Comparison of ENCODE assay signal across 10 cellular contexts in genomic region chr22:24424901-24425775, GRCh38. TPM values are rescaled to one million over a fixed set of nuclear protein-coding genes. Genes with fewer than 3 reads are reported as not detected.
DNase-seq lines count a peak whose midpoint lies in the region; ATAC-seq, FAIRE-seq and TF ChIP-seq lines count a peak whose summit lies in the region.
"Had no signal": no experiment of that assay in that cellular context is flagged by ENCODE, and none has a peak within 500 bp of the region (broad histone marks: within the 10 kb centered on the region; RNA-seq: fewer than 3 reads in every experiment).

No MANE protein-coding gene starts in this region.

- H4K20me1 ChIP-seq in H1 (replicated peaks in 1 of 2; ENCODE audit: control insufficient read depth in 1 of 2, insufficient read depth in 2 of 2, low read length in 2 of 2): no peaks in the 10 kb centered on the region

- no peak for FAIRE-seq in H1 (lab: Jason Lieb, UNC)

- H3K18ac ChIP-seq in H1 (ENCODE audit: extremely low read depth, low read length): peak overlapping the region; percentile 51

- no peak overlapping the region for H3K56ac ChIP-seq in H1 (replicated peaks; ENCODE audit: insufficient read length, low read depth, low read length)

- H2AFZ ChIP-seq in H1 (ENCODE audit: low read length): no peak overlapping the region

- no peak overlapping the region for H3K23ac ChIP-seq in H1 (ENCODE audit: insufficient read length)

- H3K4me3 Mint-ChIP-seq in CD8-positive, alpha-beta T cell: peak overlapping the region; percentile 94
- H3K4me3 Mint-ChIP-seq in IgD-negative memory B cell (peak overlapping the region; percentile 81 to 91 (median 88)), nephron progenitor cell (peak overlapping the region; percentile 73)

- no peak overlapping the region; the same call in none of the 2 replicates for H4K8ac ChIP-seq in H1 (ENCODE audit: extremely low read depth, insufficient read depth, low read length)

- H3K79me2 ChIP-seq in H1 (ENCODE audit: control insufficient read depth in 1 of 2, insufficient read depth in 2 of 2, low read length in 2 of 2): no peaks in the 10 kb centered on the region

- H3K9ac ChIP-seq in H1 (replicated peaks in 1 of 4; ENCODE audit: extremely low read depth in 1 of 4, low read depth in 3 of 4, low read length in 3 of 4): peak overlapping the region in 1 of 4 experiments; percentile 60; a peak in 1 of 7 replicates

- TF ChIP-seq RAD21 in H1 (IDR thresholded peaks at IDR 0.05 in 1 of 2, conservative IDR thresholded peaks at IDR 0.05 in 1 of 2; ENCODE audit: low read depth in 2 of 2, low read length in 2 of 2): no peak

- H3K36me3 ChIP-seq in CD8-positive, alpha-beta T cell (ENCODE audit: insufficient read depth, low read length): no peaks in the 10 kb centered on the region
- no peaks in the 10 kb centered on the region for H3K36me3 ChIP-seq in H1 (ENCODE audit: control insufficient read depth in 2 of 4, insufficient read depth in 4 of 4, low read length in 3 of 4)
- H3K36me3 ChIP-seq: tibial nerve had no signal

- H3K14ac ChIP-seq in H1 (ENCODE audit: insufficient read length): no peak overlapping the region

- H3K4ac ChIP-seq in H1 (replicated peaks; ENCODE audit: insufficient read length, low read depth, low read length): no peak overlapping the region

- H2BK120ac ChIP-seq in H1 (replicated peaks; ENCODE audit: low read depth, low read length): no peak overlapping the region

- CTCF ChIA-PET in CD8-positive, alpha-beta T cell (lab: Charles Lee): interaction anchor here (0.7 to 4.0 kb wide), 10 partner anchors 8 to 102 kb away, joined by 3 to 30 read pairs (median 6); no protein-coding TSS in a partner anchor
- CTCF ChIA-PET in H1 (lab: Charles Lee; ENCODE audit: partially characterized antibody): interaction anchor here (1.2 to 10.6 kb wide), 14 partner anchors 9 to 98 kb away, joined by 3 to 201 read pairs (median 6); partner anchors contain the start of gene UPB1

- no peak overlapping the region for H4K5ac ChIP-seq in H1 (ENCODE audit: insufficient read length, low read depth, low read length)

- no peak overlapping the region for H2BK5ac ChIP-seq in H1 (ENCODE audit: low read depth, low read length)

- peaks cover 10% of the 10 kb centered on the region for H3K36me3 Mint-ChIP-seq in CD8-positive, alpha-beta T cell
- H3K36me3 Mint-ChIP-seq in IgD-negative memory B cell: no peaks in the 10 kb centered on the region
- no peaks in the 10 kb centered on the region for H3K36me3 Mint-ChIP-seq in nephron progenitor cell (ENCODE audit: low read depth)

- 80% methylated on average over 27 of the region's 32 CpGs; no CpG with 5 or more reads in 1 of the 2 experiments for WGBS in H1 (ENCODE audit: extremely low coverage in 1 of 2, insufficient coverage in 1 of 2, insufficient read length in 1 of 2, insufficient replicate concordance in 2 of 2, low coverage in 1 of 2, low lambda C conversion rate in 2 of 2, missing lambda C conversion rate in 1 of 2), 2 experiments

- H3K4me1 ChIP-seq in CD8-positive, alpha-beta T cell (ENCODE audit: insufficient read depth, low read length): peaks cover 48% of the 10 kb centered on the region
- H3K4me1 ChIP-seq in H1 (replicated peaks in 1 of 4; ENCODE audit: control insufficient read depth in 3 of 4, insufficient read depth in 4 of 4, low read length in 3 of 4): peaks cover 4 to 25% (median 16%) of the 10 kb centered on the region in 4 experiments

- H3K27me3 Mint-ChIP-seq in CD8-positive, alpha-beta T cell (ENCODE audit: low read depth): no peaks in the 10 kb centered on the region
- H3K27me3 Mint-ChIP-seq in IgD-negative memory B cell: peaks cover 1% of the 10 kb centered on the region
- peaks cover 64% of the 10 kb centered on the region for H3K27me3 Mint-ChIP-seq in nephron progenitor cell (ENCODE audit: low read depth, poor library complexity)

- no peak for TF ChIP-seq EP300 in H1 (IDR thresholded peaks at IDR 0.05; ENCODE audit: borderline replicate concordance in 1 of 2, low read depth in 2 of 2, low read length in 2 of 2)

- intact Hi-C loops in CD8-positive, alpha-beta T cell (cut with DNase I, micrococcal nuclease): loop anchor here (1.0 to 5.0 kb wide), 5 partner anchors 9 to 1283 kb away; partner anchors contain the start of gene RSPH14 (in 1 of the 2)

- H3K27me3 ChIP-seq in CD8-positive, alpha-beta T cell (ENCODE audit: insufficient read depth, low read length): no peaks in the 10 kb centered on the region
- H3K27me3 ChIP-seq in H1 (replicated peaks in 1 of 4; ENCODE audit: control insufficient read depth in 3 of 4, extremely low read depth in 1 of 4, insufficient read depth in 3 of 4, low read length in 3 of 4): peaks cover 3 to 23% (median 15%) of the 10 kb centered on the region in 4 experiments

- no peak for TF ChIP-seq POLR2A in H1 (IDR thresholded peaks at IDR 0.05; ENCODE audit: control extremely low read depth in 1 of 2, low read depth in 2 of 2, low read length in 2 of 2)

- peak overlapping the region; percentile 52 to 89; a peak in 3 of 4 replicates for H3K4me2 ChIP-seq in H1 (ENCODE audit: insufficient read depth in 1 of 2, low read depth in 2 of 2, low read length in 2 of 2)

- H2BK20ac ChIP-seq in H1 (ENCODE audit: low read length): no peak overlapping the region

- no peak for TF ChIP-seq CTCF in CD8-positive, alpha-beta T cell (IDR thresholded peaks at IDR 0.05)
- TF ChIP-seq CTCF in H1 (IDR thresholded peaks at IDR 0.05; ENCODE audit: control extremely low read depth in 1 of 3, insufficient read depth in 1 of 3, low read depth in 1 of 3, low read length in 3 of 3): no peak
- no peak for TF ChIP-seq CTCF in nephron progenitor cell (IDR thresholded peaks at IDR 0.05)

- no peak for ATAC-seq in CD8-positive, alpha-beta T cell
- ATAC-seq in HG03196 (IDR thresholded peaks at IDR 0.05; ENCODE audit: unreplicated experiment): no peak

- 0 out of 2 replicates have a peak overlapping the region, but pooled peaks have one; percentile 6 for H2AK5ac ChIP-seq in H1 (ENCODE audit: low read depth, low read length)

- peaks cover 6% of the 10 kb centered on the region; the same call in 1 of the 2 replicates for H3K23me2 ChIP-seq in H1 (ENCODE audit: low read depth, low read length)

- DNase-seq in CD8-positive, alpha-beta T cell: peak in 1 of 7 experiments; percentile 51
- DNase-seq in H1 (ENCODE audit: low read depth in 1 of 2, low spot score in 2 of 2): no peak
- DNase-seq in nephron progenitor cell: no peak
- no peak for DNase-seq in NCI-H1930 (lab: John Stamatoyannopoulos, UW)
- DNase-seq in activated gamma-delta T cell (lab: John Stamatoyannopoulos, UW): no peak
- DNase-seq in HPDE6-E6E7 (ENCODE audit: extremely low spot score): no peak
- DNase-seq: stimulated activated CD4-positive, alpha-beta T cell treated with anti-CD3 and anti-CD28 coated beads, Interleukin-12 subunit alpha, Interleukin-12 subunit beta, amount 100 ng/mL, for 4 hours had no signal

- H2BK15ac ChIP-seq in H1 (ENCODE audit: low read length): 0 out of 2 replicates have a peak overlapping the region, but pooled peaks have one; percentile 1

- peak overlapping the region; percentile 95 for H3K27ac Mint-ChIP-seq in CD8-positive, alpha-beta T cell
- H3K27ac Mint-ChIP-seq in IgD-negative memory B cell: peak overlapping the region; percentile 86 to 96 (median 94)
- H3K27ac Mint-ChIP-seq in nephron progenitor cell: no peak overlapping the region

- peak overlapping the region; percentile 97 for H3K27ac ChIP-seq in CD8-positive, alpha-beta T cell (ENCODE audit: low read depth, low read length)
- H3K27ac ChIP-seq in H1 (ENCODE audit: low read depth, low read length): no peak overlapping the region

- H4K91ac ChIP-seq in H1 (replicated peaks; ENCODE audit: insufficient read length, low read length): no peak overlapping the region

- H3K4me3 ChIP-seq in CD8-positive, alpha-beta T cell (ENCODE audit: low read depth, low read length): peak overlapping the region; percentile 47
- H3K4me3 ChIP-seq in H1 (ENCODE audit: extremely low read depth in 1 of 4, insufficient read depth in 2 of 4, low read depth in 3 of 4, low read length in 4 of 4): peak overlapping the region in 3 of 4 experiments; percentile 53 to 73 (median 57); a peak in 5 of 8 replicates

- POLR2A ChIA-PET in CD8-positive, alpha-beta T cell (lab: Charles Lee): interaction anchor here (1.2 to 1.8 kb wide), 4 partner anchors 10 to 101 kb away, joined by 3 to 10 read pairs (median 6); no protein-coding TSS in a partner anchor
- POLR2A ChIA-PET in H1 (lab: Charles Lee; ENCODE audit: partially characterized antibody): interaction anchor here (1.7 to 1.9 kb wide), 2 partner anchors 82 to 96 kb away, joined by 3 to 7 read pairs; no protein-coding TSS in a partner anchor

- no peak overlapping the region for H2BK12ac ChIP-seq in H1 (ENCODE audit: low read depth, low read length)

- peaks cover 54% of the 10 kb centered on the region for H3K4me1 Mint-ChIP-seq in CD8-positive, alpha-beta T cell (ENCODE audit: low read depth)
- H3K4me1 Mint-ChIP-seq in IgD-negative memory B cell (peaks cover 34 to 42% (median 41%) of the 10 kb centered on the region in 3 donors), nephron progenitor cell (peaks cover 16% of the 10 kb centered on the region)

- H3K9me3 ChIP-seq in CD8-positive, alpha-beta T cell (ENCODE audit: low read length): no peaks in the 10 kb centered on the region
- H3K9me3 ChIP-seq in H1 (ENCODE audit: insufficient read depth in 2 of 2, low read depth in 1 of 2, low read length in 1 of 2): no peaks in the 10 kb centered on the region
- H3K9me3 ChIP-seq: tibial nerve had no signal

- H3K79me1 ChIP-seq in H1 (ENCODE audit: low read depth, low read length): no peaks in the 10 kb centered on the region

- no peaks in the 10 kb centered on the region for H3K9me3 Mint-ChIP-seq in CD8-positive, alpha-beta T cell
- H3K9me3 Mint-ChIP-seq in IgD-negative memory B cell (no peaks in the 10 kb centered on the region), nephron progenitor cell (no peaks in the 10 kb centered on the region)

TF ChIP-seq in H1, 55 proteins besides CTCF, POLR2A, EP300 and RAD21 (continues in another document):
- TF ChIP-seq POLR2AphosphoS5 (IDR thresholded peaks at IDR 0.05; ENCODE audit: low read depth, low read length): no peak
- no peak for TF ChIP-seq RBBP5 (IDR thresholded peaks at IDR 0.05; ENCODE audit: borderline replicate concordance, low read depth, low read length)
- no peak for TF ChIP-seq SUZ12 (IDR thresholded peaks at IDR 0.05; ENCODE audit: low read length)
- no peak for TF ChIP-seq TCF12 (IDR thresholded peaks at IDR 0.05; ENCODE audit: low read depth, low read length)

RNA-seq across cellular contexts. Expression of gene ADORA2A, which starts 2.3 kb away (rescaled TPM):
- total RNA-seq in CD8-positive, alpha-beta T cell: 10 to 100 TPM; 15.9 to 17.2 TPM
- polyA plus RNA-seq in IgD-negative memory B cell: 26.6 TPM
- total RNA-seq in H1 (2021; fragmentation: NEBNext Ultra II Directional; extraction: Animal tissue kit (Norgen Biotek cat#: 25700)): 7.1 and 7.2 TPM in 2 replicates
- polyA plus RNA-seq in H1 (2011; rRNA removed): 20.3 and 22.1 TPM in 2 replicates
- polyA plus RNA-seq in H1 (2011; cell fraction: cytosol; rRNA removed): 12.9 TPM
- polyA plus RNA-seq in H1 (2011; cell fraction: nucleus; rRNA removed): 23.1 TPM
- 6.9 to 12.0 TPM (median 8.8 TPM) in 4 replicates for polyA plus RNA-seq in H1 (2012, experiment 1 of 2)
- polyA plus RNA-seq in H1 (2012, experiment 2 of 2): 6.4 TPM
- polyA plus RNA-seq in H1 (2013, experiment 1 of 2): 5.4 TPM
- polyA plus RNA-seq in H1 (2013, experiment 2 of 2): 5.4 TPM
- 14.0 and 14.6 TPM in 2 replicates for polyA minus RNA-seq in H1 (2011; rRNA and poly(A)+ RNA removed)
- 10.5 TPM for polyA minus RNA-seq in H1 (2011; cell fraction: cytosol; rRNA and poly(A)+ RNA removed)
- polyA minus RNA-seq in H1 (2011; cell fraction: nucleus; rRNA and poly(A)+ RNA removed): 11.1 TPM
